6 cellular contexts compared by ENCODE assay signal in genomic region chr19:3479177-3479818, GRCh38. TPM values are rescaled to one million over a fixed set of nuclear protein-coding genes. Genes with fewer than 3 reads are reported as not detected.
DNase-seq lines count a peak whose midpoint lies in the region; ATAC-seq and TF ChIP-seq lines count a peak whose summit lies in the region.

No MANE protein-coding gene starts in this region.

- H3K4me1 ChIP-seq in left lung, result no peaks in the 10 kb centered on the region
- H3K4me1 ChIP-seq in left ventricle myocardium inferior, result no peaks in the 10 kb centered on the region

- H3K9me3 ChIP-seq in left lung (no peaks in the 10 kb centered on the region), left ventricle myocardium inferior (replicated peaks) (no peaks in the 10 kb centered on the region)

- H3K4me3 ChIP-seq in H7 (ENCODE audit: insufficient read depth, low read depth, low read length) (peak overlapping the region; percentile 31; the same call in 1 of the 2 replicates), left lung (no peak overlapping the region), left ventricle myocardium inferior (no peak overlapping the region)

- no peak for TF ChIP-seq CTCF in left lung (IDR thresholded peaks at IDR 0.05)
- TF ChIP-seq CTCF in left ventricle myocardium inferior (IDR thresholded peaks at IDR 0.05; ENCODE audit: borderline replicate concordance), result no peak

- H3K27ac ChIP-seq in left lung (no peak overlapping the region), left ventricle myocardium inferior (replicated peaks) (no peak overlapping the region)

- ATAC-seq in left lung (peak; percentile 30), HG03025 (IDR thresholded peaks at IDR 0.05; ENCODE audit: low FRiP score, unreplicated experiment) (no peak), Right ventricle myocardium superior (ENCODE audit: poor library complexity) (no peak)

- H3K36me3 ChIP-seq in H7 (replicated peaks; ENCODE audit: control insufficient read depth, insufficient read depth, low read length) (no peaks in the 10 kb centered on the region; the same call in 1 of the 2 replicates), left lung (no peaks in the 10 kb centered on the region), left ventricle myocardium inferior (no peaks in the 10 kb centered on the region)

- DNase-seq in H7, result peak; percentile 90
- DNase-seq in T follicular helper cell (ENCODE audit: low read depth), result peak; percentile 34
- no peak for DNase-seq in left lung
- no peak for DNase-seq in left ventricle myocardium inferior
- DNase-seq in Right ventricle myocardium superior, result no peak

- H3K27me3 ChIP-seq in H7 (ENCODE audit: control insufficient read depth, insufficient read depth, low read length) (peaks cover 12% of the 10 kb centered on the region; the same call in 1 of the 2 replicates), left lung (peaks cover 21 to 56% of the 10 kb centered on the region in 2 donors), left ventricle myocardium inferior (ENCODE audit: low read depth) (peaks cover 83% of the 10 kb centered on the region)

- intact Hi-C loops in left lung (cut with DNase I) (loop anchor here in 1 of 2 donors (10.0 kb wide), 1 partner anchor 164 kb away; no protein-coding TSS in a partner anchor), left ventricle myocardium inferior (cut with micrococcal nuclease) (no loop called here), Right ventricle myocardium superior (cut with DNase I) (no loop called here)

RNA-seq across cellular contexts. Expression of gene SMIM24, which starts 1.0 kb away (rescaled TPM):
- 6.0 and 10.9 TPM in 2 replicates for total RNA-seq in H7 (2014; rRNA removed; shearing (Covaris generic))
- total RNA-seq in left lung (not detected), left ventricle myocardium inferior (not detected), Right ventricle myocardium superior (not detected)

RNA-seq across cellular contexts. Expression of gene SMIM44, which starts 3.9 kb away (rescaled TPM):
- total RNA-seq in H7 (2014; rRNA removed; shearing (Covaris generic)), result not detected in 2 replicates
- not detected for total RNA-seq in left lung
- total RNA-seq in left ventricle myocardium inferior, result not detected
- total RNA-seq in Right ventricle myocardium superior, result not detected

RNA-seq across cellular contexts. Expression of gene DOHH, which starts 21.2 kb away (rescaled TPM):
- 24.1 and 32.1 TPM in 2 replicates for total RNA-seq in H7 (2014; rRNA removed; shearing (Covaris generic))
- total RNA-seq in left lung (10 to 100 TPM; 11.8 to 14.1 TPM), left ventricle myocardium inferior (11.1 TPM), Right ventricle myocardium superior (10.5 TPM)

RNA-seq across cellular contexts. Expression of gene FZR1, which starts 26.8 kb away (rescaled TPM):
- total RNA-seq in H7 (2014; rRNA removed; shearing (Covaris generic)), result 71.6 and 76.6 TPM in 2 replicates
- total RNA-seq in left lung, result 10 to 100 TPM; 33.4 to 39.5 TPM
- 20.7 TPM for total RNA-seq in left ventricle myocardium inferior
- 19.0 TPM for total RNA-seq in Right ventricle myocardium superior

RNA-seq across cellular contexts. Expression of gene TEKTIP1, which starts 59.7 kb away (rescaled TPM):
- total RNA-seq in H7 (2014; rRNA removed; shearing (Covaris generic)), result 1.6 TPM in 1 of 2 replicates, not detected in the other
- total RNA-seq in left lung (1 to 10 TPM; 2.8 to 3.2 TPM), left ventricle myocardium inferior (not detected), Right ventricle myocardium superior (0.46 TPM)

Comparison
In these comparisons a context has a peak if more than half of its experiments do, and no peak if none do; other contexts are left out.
1. DNase-seq: peak in H7 (single experiment) and T follicular helper cell (single experiment); none in left lung (0 of 2), left ventricle myocardium inferior (single experiment) and Right ventricle myocardium superior (single experiment).